In genomic region chr11:66239998-66240780, GRCh38 we compare ENCODE assay signal across 22 cellular contexts. TPM values are rescaled to one million over a fixed set of nuclear protein-coding genes. Genes with fewer than 3 reads are reported as not detected.
DNase-seq lines count a peak whose midpoint lies in the region; ATAC-seq and TF ChIP-seq lines count a peak whose summit lies in the region.
"Had no signal": no experiment of that assay in that cellular context is flagged by ENCODE, and none has a peak within 500 bp of the region (broad histone marks: within the 10 kb centered on the region; RNA-seq: fewer than 3 reads in every experiment).

No MANE protein-coding gene starts in this region.

- TF ChIP-seq CTCF in NB4 (IDR thresholded peaks at IDR 0.05; ENCODE audit: low read depth, low read length) (no peak), ovary (IDR thresholded peaks at IDR 0.05) (no peak)

- no peaks in the 10 kb centered on the region for H3K27me3 Mint-ChIP-seq in activated naive CD8-positive, alpha-beta T cell
- no peaks in the 10 kb centered on the region for H3K27me3 Mint-ChIP-seq in activated naive CD8-positive, alpha-beta T cell treated with anti-CD3 and anti-CD28 coated beads, Interleukin-2, amount 50 U/mL, for 24 hours
- H3K27me3 Mint-ChIP-seq: natural killer cell treated with Interleukin-12 subunit alpha and Interleukin-12 subunit beta and Interleukin-15 and Interleukin-18, amount 100 ng/mL, for 72 hours had no signal

- TF ChIP-seq EP300 in ovary (IDR thresholded peaks at IDR 0.05), result no peak

- TF ChIP-seq POLR2A in NB4 (IDR thresholded peaks at IDR 0.05; ENCODE audit: extremely low read depth, insufficient read length), result no peak
- no peak for TF ChIP-seq POLR2A in ovary (IDR thresholded peaks at IDR 0.05)

- H3K27ac ChIP-seq in effector memory CD4-positive, alpha-beta T cell (ENCODE audit: insufficient read depth, low read length, poor library complexity, severe bottlenecking), result peak overlapping the region; percentile 28
- no peak overlapping the region for H3K27ac ChIP-seq in ovary
- H3K27ac ChIP-seq: tibial artery had no signal

- intact Hi-C loops in ovary (cut with DNase I), result loop anchor here in 1 of 4 donors (5.0 kb wide), 1 partner anchor 607 kb away; no protein-coding TSS in a partner anchor

- peaks cover 2% of the 10 kb centered on the region for H3K4me1 Mint-ChIP-seq in activated naive CD8-positive, alpha-beta T cell (ENCODE audit: low read depth)
- peaks cover 2% of the 10 kb centered on the region for H3K4me1 Mint-ChIP-seq in activated naive CD8-positive, alpha-beta T cell treated with anti-CD3 and anti-CD28 coated beads, Interleukin-2, amount 50 U/mL, for 24 hours
- H3K4me1 Mint-ChIP-seq in stimulated activated effector memory CD8-positive, alpha-beta T cell treated with anti-CD3 and anti-CD28 coated beads, Interleukin-12 subunit alpha, Interleukin-12 subunit beta, amount 100 ng/mL, for 72 hours, result no peaks in the 10 kb centered on the region

- no peaks in the 10 kb centered on the region for H3K4me1 ChIP-seq in effector memory CD4-positive, alpha-beta T cell (ENCODE audit: control insufficient read depth, insufficient read depth, low read length, poor library complexity, severe bottlenecking)
- no peaks in the 10 kb centered on the region for H3K4me1 ChIP-seq in ovary (ENCODE audit: insufficient read depth)
- H3K4me1 ChIP-seq: tibial artery had no signal

- H3K36me3 Mint-ChIP-seq in activated naive CD8-positive, alpha-beta T cell, result no peaks in the 10 kb centered on the region
- H3K36me3 Mint-ChIP-seq in activated naive CD8-positive, alpha-beta T cell treated with anti-CD3 and anti-CD28 coated beads, Interleukin-2, amount 50 U/mL, for 24 hours (ENCODE audit: low read depth), result peaks cover 7% of the 10 kb centered on the region
- peaks cover 91% of the 10 kb centered on the region for H3K36me3 Mint-ChIP-seq in stimulated activated effector memory CD8-positive, alpha-beta T cell treated with anti-CD3 and anti-CD28 coated beads, Interleukin-12 subunit alpha, Interleukin-12 subunit beta, amount 100 ng/mL, for 72 hours
- H3K36me3 Mint-ChIP-seq: natural killer cell treated with Interleukin-12 subunit alpha and Interleukin-12 subunit beta and Interleukin-15 and Interleukin-18, amount 100 ng/mL, for 72 hours had no signal

- H3K9me3 Mint-ChIP-seq in activated naive CD8-positive, alpha-beta T cell (ENCODE audit: low read depth), result no peaks in the 10 kb centered on the region
- H3K9me3 Mint-ChIP-seq in activated naive CD8-positive, alpha-beta T cell treated with anti-CD3 and anti-CD28 coated beads, Interleukin-2, amount 50 U/mL, for 24 hours, result no peaks in the 10 kb centered on the region
- H3K9me3 Mint-ChIP-seq in stimulated activated effector memory CD8-positive, alpha-beta T cell treated with anti-CD3 and anti-CD28 coated beads, Interleukin-12 subunit alpha, Interleukin-12 subunit beta, amount 100 ng/mL, for 72 hours, result no peaks in the 10 kb centered on the region
- H3K9me3 Mint-ChIP-seq: natural killer cell treated with Interleukin-12 subunit alpha and Interleukin-12 subunit beta and Interleukin-15 and Interleukin-18, amount 100 ng/mL, for 72 hours had no signal

- WGBS in ovary, 3 donors, result 85 to 92% (median 89%) methylated on average over 25 of the region's 25 CpGs

- no peak overlapping the region for H3K4me3 ChIP-seq in NB4 (ENCODE audit: low read depth, low read length)
- no peak overlapping the region for H3K4me3 ChIP-seq in effector memory CD4-positive, alpha-beta T cell (ENCODE audit: insufficient read depth, low read depth, low read length, poor library complexity, severe bottlenecking)
- H3K4me3 ChIP-seq in ovary, result no peak overlapping the region
- H3K4me3 ChIP-seq: tibial artery had no signal

- no peak for DNase-seq in activated naive CD8-positive, alpha-beta T cell treated with anti-CD3 and anti-CD28 coated beads, Interleukin-2, amount 50 U/mL, for 24 hours
- DNase-seq in NB4 (ENCODE audit: low read depth) (peak; percentile 69), ovary (no peak), KG1 (lab: John Stamatoyannopoulos, UW) (no peak), GOT3 (lab: John Stamatoyannopoulos, UW) (no peak)
- DNase-seq in effector memory CD4-positive, alpha-beta T cell, result no peak
- DNase-seq in stimulated activated effector memory CD8-positive, alpha-beta T cell treated with anti-CD3 and anti-CD28 coated beads, Interleukin-12 subunit alpha, Interleukin-12 subunit beta, amount 100 ng/mL, for 72 hours (ENCODE audit: low spot score in 2 of 2), result no peak
- DNase-seq: activated CD4-positive, alpha-beta T cell treated with anti-CD3 and anti-CD28 coated beads, Interleukin-2, amount 50 U/mL, for 48 hours; activated naive CD4-positive, alpha-beta T cell treated with anti-CD3 and anti-CD28 coated beads, Interleukin-2, amount 50 U/mL, for 16 hours; activated T-cell treated with anti-CD3 and anti-CD28 coated beads, Interleukin-2, amount 50 U/mL, for 48 hours; left cardiac atrium; mesenchymal stem cell; NCI-H146; NCI-H2171; NCI-H524 treated with DMSO at 0.1 percent for 48 hours; posterior cingulate gyrus; stimulated activated naive CD4-positive, alpha-beta T cell treated with Interleukin-2 at 50 U/mL for 16 hours; T-helper 1 cell; tibial artery had no signal

- peak overlapping the region; percentile 64 for H3K27ac Mint-ChIP-seq in activated naive CD8-positive, alpha-beta T cell
- H3K27ac Mint-ChIP-seq in activated naive CD8-positive, alpha-beta T cell treated with anti-CD3 and anti-CD28 coated beads, Interleukin-2, amount 50 U/mL, for 24 hours, result no peak overlapping the region
- peak overlapping the region; percentile 79 for H3K27ac Mint-ChIP-seq in stimulated activated effector memory CD8-positive, alpha-beta T cell treated with anti-CD3 and anti-CD28 coated beads, Interleukin-12 subunit alpha, Interleukin-12 subunit beta, amount 100 ng/mL, for 72 hours
- H3K27ac Mint-ChIP-seq: natural killer cell treated with Interleukin-12 subunit alpha and Interleukin-12 subunit beta and Interleukin-15 and Interleukin-18, amount 100 ng/mL, for 72 hours had no signal

- no peak for ATAC-seq in activated naive CD8-positive, alpha-beta T cell treated with anti-CD3 and anti-CD28 coated beads, Interleukin-2, amount 50 U/mL, for 24 hours
- no peak for ATAC-seq in stimulated activated effector memory CD8-positive, alpha-beta T cell treated with anti-CD3 and anti-CD28 coated beads, Interleukin-12 subunit alpha, Interleukin-12 subunit beta, amount 100 ng/mL, for 72 hours
- ATAC-seq: left cardiac atrium; natural killer cell treated with Interleukin-12 subunit alpha and Interleukin-12 subunit beta and Interleukin-15 and Interleukin-18, amount 100 ng/mL, for 72 hours had no signal

- H3K27me3 ChIP-seq in effector memory CD4-positive, alpha-beta T cell (replicated peaks; ENCODE audit: control insufficient read depth, insufficient read depth, low read length, poor library complexity, severe bottlenecking), result no peaks in the 10 kb centered on the region
- no peaks in the 10 kb centered on the region for H3K27me3 ChIP-seq in ovary
- H3K27me3 ChIP-seq: tibial artery had no signal

- H3K9me3 ChIP-seq in effector memory CD4-positive, alpha-beta T cell (ENCODE audit: control insufficient read depth, low read length), result no peaks in the 10 kb centered on the region
- H3K9me3 ChIP-seq in ovary, result no peaks in the 10 kb centered on the region
- H3K9me3 ChIP-seq: tibial artery had no signal

- H3K4me3 Mint-ChIP-seq in activated naive CD8-positive, alpha-beta T cell, result no peak overlapping the region
- no peak overlapping the region for H3K4me3 Mint-ChIP-seq in activated naive CD8-positive, alpha-beta T cell treated with anti-CD3 and anti-CD28 coated beads, Interleukin-2, amount 50 U/mL, for 24 hours
- H3K4me3 Mint-ChIP-seq in stimulated activated effector memory CD8-positive, alpha-beta T cell treated with anti-CD3 and anti-CD28 coated beads, Interleukin-12 subunit alpha, Interleukin-12 subunit beta, amount 100 ng/mL, for 72 hours, result no peak overlapping the region
- H3K4me3 Mint-ChIP-seq: natural killer cell treated with Interleukin-12 subunit alpha and Interleukin-12 subunit beta and Interleukin-15 and Interleukin-18, amount 100 ng/mL, for 72 hours had no signal

- peaks cover 81% of the 10 kb centered on the region for H3K36me3 ChIP-seq in effector memory CD4-positive, alpha-beta T cell (ENCODE audit: control insufficient read depth, insufficient read depth, low read length)
- no peaks in the 10 kb centered on the region for H3K36me3 ChIP-seq in ovary

RNA-seq across cellular contexts. Expression of gene KLC2, which starts 17.3 kb away (rescaled TPM):
- total RNA-seq in ovary, result 10 to 100 TPM; 15.7 to 47.8 (median 38.8) TPM
- 10 to 100 TPM in 1 of 2 donors, 1 to 10 TPM in 1; 4.6 to 19.4 TPM for polyA plus RNA-seq in ovary

RNA-seq across cellular contexts. Expression of gene RAB1B, which starts 28.2 kb away (rescaled TPM):
- 100 to 1,000 TPM in 5 of 7 donors, 10 to 100 TPM in 2; 54.6 to 140 (median 119) TPM for total RNA-seq in ovary
- 100 to 1,000 TPM in 1 of 2 donors, 10 to 100 TPM in 1; 57.1 to 132 TPM for polyA plus RNA-seq in ovary

RNA-seq across cellular contexts. Expression of gene CNIH2, which starts 37.8 kb away (rescaled TPM):
- total RNA-seq in ovary, result 1 to 10 TPM in 2 of 7 donors, under 1 TPM in 4, not detected in 1; 0.33 to 2.5 (median 0.85) TPM
- polyA plus RNA-seq in ovary, result under 1 TPM; 0.36 to 0.48 TPM
- total RNA-seq: left cardiac atrium had no signal

RNA-seq across cellular contexts. Expression of gene YIF1A, which starts 48.8 kb away (rescaled TPM):
- total RNA-seq in ovary, result 10 to 100 TPM; 43.8 to 91.0 (median 67.5) TPM
- 10 to 100 TPM; 39.3 to 63.9 TPM for polyA plus RNA-seq in ovary

RNA-seq across cellular contexts. Expression of gene TMEM151A, which starts 51.5 kb away (rescaled TPM):
- 10 to 100 TPM in 1 of 7 donors, under 1 TPM in 3, not detected in 3; 0.20 to 10.8 (median 0.60) TPM for total RNA-seq in ovary
- under 1 TPM in 1 of 2 donors, not detected in 1; 0.15 TPM for polyA plus RNA-seq in ovary
- total RNA-seq: HT1080; natural killer cell treated with Interleukin-12 subunit alpha and Interleukin-12 subunit beta and Interleukin-15 and Interleukin-18, amount 100 ng/mL, for 72 hours had no signal
